Comparison of ENCODE assay signal across 14 cellular contexts in genomic region chr3:140501770-140502364, GRCh38.
DNase-seq lines count a peak whose midpoint lies in the region; ATAC-seq and TF ChIP-seq lines count a peak whose summit lies in the region.
"Had no signal": no experiment of that assay in that cellular context is flagged by ENCODE, and none has a peak within 500 bp of the region (broad histone marks: within the 10 kb centered on the region; RNA-seq: fewer than 3 reads in every experiment).

No MANE protein-coding gene starts in this region.

- no peaks in the 10 kb centered on the region for H3K9me3 Mint-ChIP-seq in nephron

- POLR2A ChIA-PET in GM10248 (lab: Yijun Ruan, JAX), result no interaction called here

- CTCF ChIA-PET in GM10248 (lab: Yijun Ruan, JAX), result no interaction called here

- H3K4me1 ChIP-seq in left ventricle myocardium inferior (no peaks in the 10 kb centered on the region), body of pancreas (peaks cover 18% of the 10 kb centered on the region)
- H3K4me1 ChIP-seq: BLaER1, HAP-1 had no signal

- no peak overlapping the region for H3K4me3 Mint-ChIP-seq in nephron
- H3K4me3 Mint-ChIP-seq: CD4-positive, CD25-positive, alpha-beta regulatory T cell had no signal

- peaks cover 31% of the 10 kb centered on the region for H3K4me1 Mint-ChIP-seq in nephron
- H3K4me1 Mint-ChIP-seq: CD4-positive, CD25-positive, alpha-beta regulatory T cell had no signal

- H3K27ac Mint-ChIP-seq in nephron, result peak overlapping the region in 2 of 3 experiments; percentile 15 to 18
- H3K27ac Mint-ChIP-seq: CD4-positive, CD25-positive, alpha-beta regulatory T cell had no signal

- H3K27ac ChIP-seq in left ventricle myocardium inferior (replicated peaks) (peak overlapping the region; percentile 35), body of pancreas (peak overlapping the region in 3 of 4 donors; percentile 0 to 72 (median 63))
- H3K27ac ChIP-seq: BLaER1 had no signal

- H3K4me3 ChIP-seq in left ventricle myocardium inferior (no peak overlapping the region), body of pancreas (no peak overlapping the region)
- H3K4me3 ChIP-seq: BLaER1, HAP-1 had no signal

- DNase-seq in left ventricle myocardium inferior (no peak), cardiac septum (ENCODE audit: low spot score) (no peak), body of pancreas (no peak), GM10248 (ENCODE audit: extremely low spot score) (no peak), T-helper 9 cell (no peak), NCI-H345 treated with DMSO at 0.1 percent for 48 hours (lab: John Stamatoyannopoulos, UW; ENCODE audit: unreplicated experiment) (no peak)
- DNase-seq: 8988T; AML-193; CD4-positive, CD25-positive, alpha-beta regulatory T cell; DMS53; GOT3 had no signal

- ATAC-seq in body of pancreas, result no peak

- H3K9me3 ChIP-seq in left ventricle myocardium inferior (replicated peaks), result no peaks in the 10 kb centered on the region
- no peaks in the 10 kb centered on the region for H3K9me3 ChIP-seq in body of pancreas
- H3K9me3 ChIP-seq: BLaER1, HAP-1 had no signal

- H3K36me3 Mint-ChIP-seq in nephron (ENCODE audit: low read depth), result no peaks in the 10 kb centered on the region
- H3K36me3 Mint-ChIP-seq: CD4-positive, CD25-positive, alpha-beta regulatory T cell had no signal

- H3K27me3 Mint-ChIP-seq in nephron (ENCODE audit: low read depth), result peaks cover 7% of the 10 kb centered on the region
- H3K27me3 Mint-ChIP-seq: CD4-positive, CD25-positive, alpha-beta regulatory T cell had no signal

- intact Hi-C loops in left ventricle myocardium inferior (cut with micrococcal nuclease) (no loop called here), cardiac septum (cut with DNase I) (no loop called here), body of pancreas (cut with DNase I) (no loop called here)

- H3K27me3 ChIP-seq in left ventricle myocardium inferior (ENCODE audit: low read depth) (peaks cover 12% of the 10 kb centered on the region), body of pancreas (no peaks in the 10 kb centered on the region)
- H3K27me3 ChIP-seq: BLaER1 had no signal

- TF ChIP-seq CTCF in left ventricle myocardium inferior (IDR thresholded peaks at IDR 0.05; ENCODE audit: borderline replicate concordance), result no peak
- no peak for TF ChIP-seq CTCF in body of pancreas (IDR thresholded peaks at IDR 0.05)
- no peak for TF ChIP-seq CTCF in nephron (IDR thresholded peaks at IDR 0.05; ENCODE audit: unreplicated experiment in 3 of 3)
- no peak for TF ChIP-seq CTCF in GM10248 (IDR thresholded peaks at IDR 0.05; ENCODE audit: control extremely low read depth, extremely low read depth, low read depth, missing control alignments)

- no peak for TF ChIP-seq POLR2A in body of pancreas (IDR thresholded peaks at IDR 0.05)

- H3K36me3 ChIP-seq in left ventricle myocardium inferior (no peaks in the 10 kb centered on the region), body of pancreas (replicated peaks in 1 of 2; ENCODE audit: insufficient read depth in 1 of 2, low read depth in 2 of 2) (no peaks in the 10 kb centered on the region)
- H3K36me3 ChIP-seq: BLaER1, HAP-1 had no signal
